Comparison of ENCODE assay signal across 17 cellular contexts in genomic region chr6:167571550-167571949, GRCh38.
A peak's percentile ranks its signal among the peaks of the same experiment; 100 is the strongest.
DNase-seq lines count a peak whose midpoint lies in the region; TF ChIP-seq lines count a peak whose summit lies in the region.
"Had no signal": no experiment of that assay in that cellular context is flagged by ENCODE, and none has a peak within 500 bp of the region (broad histone marks: within the 10 kb centered on the region; RNA-seq: fewer than 3 reads in every experiment).

No MANE protein-coding gene starts in this region.

- DNase-seq in SJSA1 (ENCODE audit: low read depth in 1 of 2, low spot score in 2 of 2) (peak; percentile 74 to 85), lower leg skin (ENCODE audit: low spot score in 2 of 2) (peak; percentile 13 to 40), sigmoid colon (peak; percentile 41), inferior parietal cortex (ENCODE audit: extremely low spot score) (no peak), COLO829 (ENCODE audit: low spot score) (no peak), substantia nigra (lab: John Stamatoyannopoulos, UW) (no peak)
- DNase-seq: DMS53, MV-4-11, NCI-H1417 treated with DMSO at 0.1 percent for 48 hours, NCI-H1930, NCI-H2171, NCI-H446, NCI-H69, OCI-M1, SIG-M5 had no signal

- intact Hi-C loops in lower leg skin (cut with DNase I; ENCODE audit: low total_unique reads) = no loop called here
- intact Hi-C loops in sigmoid colon (cut with DNase I) = no loop called here

- H3K27ac ChIP-seq in BLaER1 treated with 17β-estradiol and CSF1 and Interleukin-3, amounts not matched to agents 10 nM and 100 nM = no peak overlapping the region
- H3K27ac ChIP-seq in SJSA1 = peak overlapping the region; percentile 83
- no peak overlapping the region for H3K27ac ChIP-seq in sigmoid colon
- H3K27ac ChIP-seq in substantia nigra (ENCODE audit: low read depth, low read length, poor library complexity, severe bottlenecking) = no peak overlapping the region

- no peak for TF ChIP-seq CTCF in lower leg skin (IDR thresholded peaks at IDR 0.05)
- no peak for TF ChIP-seq CTCF in sigmoid colon (IDR thresholded peaks at IDR 0.05)

- H3K27me3 ChIP-seq in BLaER1 treated with 17β-estradiol and CSF1 and Interleukin-3, amounts not matched to agents 10 nM and 100 nM = peaks cover 0 to 39% (median 9%) of the 10 kb centered on the region in 11 experiments; a peak in 13 of 22 replicates
- H3K27me3 ChIP-seq in SJSA1 (replicated peaks) (no peaks in the 10 kb centered on the region), sigmoid colon (no peaks in the 10 kb centered on the region)

- H3K4me2 ChIP-seq in BLaER1 treated with 17β-estradiol and CSF1 and Interleukin-3, amounts not matched to agents 10 nM and 100 nM = peak overlapping the region in 9 of 11 experiments; percentile 75 to 91 (median 82); a peak in 13 of 22 replicates

- H3K4me1 ChIP-seq in BLaER1 treated with 17β-estradiol and CSF1 and Interleukin-3, amounts not matched to agents 10 nM and 100 nM = peaks cover 33 to 55% (median 45%) of the 10 kb centered on the region in 10 experiments
- H3K4me1 ChIP-seq in SJSA1 (replicated peaks) (peaks cover 58% of the 10 kb centered on the region), sigmoid colon (peaks cover 0 to 21% (median 16%) of the 10 kb centered on the region in 4 donors)

- H3K9ac ChIP-seq in BLaER1 treated with 17β-estradiol and CSF1 and Interleukin-3, amounts not matched to agents 10 nM and 100 nM = no peak overlapping the region

- H4K20me1 ChIP-seq in BLaER1 treated with 17β-estradiol and CSF1 and Interleukin-3, amounts not matched to agents 10 nM and 100 nM = no peaks in the 10 kb centered on the region

- H3K9me3 ChIP-seq in BLaER1 treated with 17β-estradiol and CSF1 and Interleukin-3, amounts not matched to agents 10 nM and 100 nM (replicated peaks in 1 of 11) = no peaks in the 10 kb centered on the region
- H3K9me3 ChIP-seq in SJSA1 (replicated peaks) (no peaks in the 10 kb centered on the region), sigmoid colon (no peaks in the 10 kb centered on the region)

- WGBS in lower leg skin, 2 donors = 80 to 82% methylated on average over 9 of the region's 9 CpGs
- 84 to 90% methylated on average over 9 of the region's 9 CpGs for WGBS in sigmoid colon, 2 donors

- TF ChIP-seq EP300 in sigmoid colon (IDR thresholded peaks at IDR 0.05) = no peak

- H3K4me3 ChIP-seq in BLaER1 treated with 17β-estradiol and CSF1 and Interleukin-3, amounts not matched to agents 10 nM and 100 nM = no peak overlapping the region; a peak in 1 of 20 replicates
- H3K4me3 ChIP-seq in SJSA1 = no peak overlapping the region
- H3K4me3 ChIP-seq in lower leg skin (ENCODE audit: low read depth, poor library complexity, severe bottlenecking) = no peak overlapping the region
- no peak overlapping the region for H3K4me3 ChIP-seq in sigmoid colon
- H3K4me3 ChIP-seq: K562 had no signal

- no peaks in the 10 kb centered on the region for H3K36me3 ChIP-seq in BLaER1 treated with 17β-estradiol and CSF1 and Interleukin-3, amounts not matched to agents 10 nM and 100 nM
- H3K36me3 ChIP-seq in SJSA1 = 0 out of 2 replicates have a peak, but pooled peaks cover 6% of the 10 kb centered on the region
- H3K36me3 ChIP-seq in sigmoid colon = no peaks in the 10 kb centered on the region

- TF ChIP-seq POLR2A in lower leg skin (IDR thresholded peaks at IDR 0.05) (no peak), sigmoid colon (IDR thresholded peaks at IDR 0.05) (no peak)

Comparison
In these comparisons a context has a peak if more than half of its experiments do, and no peak if none do; other contexts are left out.
1. DNase-seq: peak in SJSA1 (2 of 2), lower leg skin (2 of 2) and sigmoid colon (single experiment); none in inferior parietal cortex (single experiment), COLO829 (single experiment) and substantia nigra (0 of 49).